Comparison of ENCODE assay signal across 16 cellular contexts in genomic region chr1:220843481-220844011, GRCh38. TPM values are rescaled to one million over a fixed set of nuclear protein-coding genes. Genes with fewer than 3 reads are reported as not detected.
A peak's percentile ranks its signal among the peaks of the same experiment; 100 is the strongest.
DNase-seq lines count a peak whose midpoint lies in the region; ATAC-seq, FAIRE-seq and TF ChIP-seq lines count a peak whose summit lies in the region.
"Had no signal": no experiment of that assay in that cellular context is flagged by ENCODE, and none has a peak within 500 bp of the region (broad histone marks: within the 10 kb centered on the region; RNA-seq: fewer than 3 reads in every experiment).

No MANE protein-coding gene starts in this region.

- ATAC-seq in left lobe of liver = peak; percentile 65
- ATAC-seq in HG03432 (IDR thresholded peaks at IDR 0.05; ENCODE audit: unreplicated experiment) = no peak

- no peak for TF ChIP-seq POLR2A in endothelial cell of umbilical vein (IDR thresholded peaks at IDR 0.05; ENCODE audit: low read depth, low read length)

- intact Hi-C loops in endothelial cell of umbilical vein (cut with micrococcal nuclease) = loop anchor here (1.0 kb wide), 6 partner anchors 33 to 597 kb away; no protein-coding TSS in a partner anchor

- H3K9me3 ChIP-seq in endothelial cell of umbilical vein (replicated peaks; ENCODE audit: control insufficient read depth, insufficient read depth, low read length) = no peaks in the 10 kb centered on the region

- H3K79me2 ChIP-seq in endothelial cell of umbilical vein (ENCODE audit: control insufficient read depth, insufficient read depth, low read length) = no peaks in the 10 kb centered on the region

- H3K9me1 ChIP-seq in endothelial cell of umbilical vein (replicated peaks; ENCODE audit: control insufficient read depth, extremely low read depth, insufficient read depth, low read length) = no peaks in the 10 kb centered on the region

- no peak overlapping the region for H3K4me3 ChIP-seq in endothelial cell of umbilical vein (replicated peaks in 1 of 3; ENCODE audit: insufficient read depth in 1 of 3, low read depth in 1 of 3, low read length in 3 of 3)
- H3K4me3 ChIP-seq in skeletal muscle cell (ENCODE audit: low read depth, low read length) = no peak overlapping the region
- H3K4me3 ChIP-seq: SK-N-MC had no signal

- peaks cover 13% of the 10 kb centered on the region for H3K4me1 ChIP-seq in endothelial cell of umbilical vein (ENCODE audit: control insufficient read depth, extremely low read depth, insufficient read depth, low read length)

- peak overlapping the region; percentile 65 for H3K27ac ChIP-seq in endothelial cell of umbilical vein (ENCODE audit: insufficient read depth, low read depth, low read length)
- H3K27ac ChIP-seq: SK-N-MC, WERI-Rb-1 had no signal

- H2AFZ ChIP-seq in endothelial cell of umbilical vein (ENCODE audit: low read depth, low read length) = no peak overlapping the region

- H3K9ac ChIP-seq in endothelial cell of umbilical vein (replicated peaks; ENCODE audit: extremely low read depth, insufficient read depth, low read length) = peak overlapping the region; percentile 35

- no peaks in the 10 kb centered on the region for H3K36me3 ChIP-seq in endothelial cell of umbilical vein (ENCODE audit: control insufficient read depth in 2 of 2, extremely low read depth in 1 of 2, insufficient read depth in 2 of 2, low read length in 2 of 2)
- H3K36me3 ChIP-seq: WERI-Rb-1 had no signal

- no peak overlapping the region for H3K4me2 ChIP-seq in endothelial cell of umbilical vein (ENCODE audit: insufficient read depth, low read length)

- peaks cover 0 to 3% of the 10 kb centered on the region in 2 experiments for H3K27me3 ChIP-seq in endothelial cell of umbilical vein (ENCODE audit: control insufficient read depth in 2 of 2, insufficient read depth in 2 of 2, low read length in 2 of 2)

- no peaks in the 10 kb centered on the region for H4K20me1 ChIP-seq in endothelial cell of umbilical vein (replicated peaks; ENCODE audit: control insufficient read depth, extremely low read depth, insufficient read depth, low read length)

- peak; percentile 94 for FAIRE-seq in endothelial cell of umbilical vein (lab: Jason Lieb, UNC)
- FAIRE-seq: H1, HTR-8/SVneo had no signal

- BruUV-seq in endothelial cell of umbilical vein (replicated peaks; lab: Mats Ljungman, UMichigan) = no TSS peak

- dilution Hi-C loops in endothelial cell of umbilical vein (cut with MboI; ENCODE audit: extremely low pct_ligation_motif_present, low sequenced_read_pairs) = no loop called here

- TF ChIP-seq CTCF in endothelial cell of umbilical vein (IDR thresholded peaks at IDR 0.05; ENCODE audit: extremely low read depth in 1 of 2, insufficient read depth in 1 of 2, low read depth in 1 of 2, low read length in 2 of 2) = no peak

- CTCF ChIA-PET in endothelial cell of umbilical vein (lab: Charles Lee) = interaction anchor here (0.6 to 2.5 kb wide), 5 partner anchors 33 to 551 kb away, joined by 3 to 11 read pairs (median 3); no protein-coding TSS in a partner anchor

- peak; percentile 84 for DNase-seq in NCI-H446 treated with DMSO at 0.1 percent for 48 hours (lab: John Stamatoyannopoulos, UW)
- DNase-seq in endothelial cell of umbilical vein (ENCODE audit: low read depth, low spot score) = peak; percentile 99
- DNase-seq in left lobe of liver (ENCODE audit: low spot score) = no peak
- peak; percentile 35 for DNase-seq in skeletal muscle cell (ENCODE audit: low read depth)
- no peak for DNase-seq in activated T-cell treated with anti-CD3 and anti-CD28 coated beads, Interleukin-2, amount 50 U/mL, for 48 hours
- DNase-seq in NCI-H2107 (lab: John Stamatoyannopoulos, UW) = no peak
- DNase-seq in NCI-H526 (lab: John Stamatoyannopoulos, UW) = no peak
- DNase-seq: DND-41, NCI-H1105 treated with DMSO at 0.1 percent for 48 hours, NCI-H82, nephron progenitor cell, WERI-Rb-1 had no signal

- POLR2A ChIA-PET in endothelial cell of umbilical vein (lab: Charles Lee) = no interaction called here

TF ChIP-seq in endothelial cell of umbilical vein, 7 proteins besides CTCF, POLR2A, EP300 and RAD21:
- TF ChIP-seq JUN (IDR thresholded peaks at IDR 0.05; ENCODE audit: borderline replicate concordance, insufficient read depth, insufficient read length, low read depth) (peak; percentile 75), MAX (IDR thresholded peaks at IDR 0.05; ENCODE audit: insufficient read depth, insufficient read length) (no peak), GATA2 (IDR thresholded peaks at IDR 0.05; ENCODE audit: insufficient read depth, insufficient read length, low read depth, low read length) (no peak)
TF ChIP-seq in endothelial cell of umbilical vein: peak in this region for 1.

RNA-seq across cellular contexts. Expression of gene HLX, which starts 35.7 kb away (rescaled TPM):
- total RNA-seq in endothelial cell of umbilical vein = 33.5 and 39.1 TPM in 2 replicates
- polyA plus RNA-seq in endothelial cell of umbilical vein = 6.7 and 7.5 TPM in 2 replicates
- polyA plus RNA-seq in endothelial cell of umbilical vein (2011; cell fraction: cytosol; rRNA removed) = 4.9 and 5.7 TPM in 2 replicates
- polyA plus RNA-seq in endothelial cell of umbilical vein (2011; cell fraction: nucleus; rRNA removed) = 13.9 and 18.4 TPM in 2 replicates
- polyA plus RNA-seq in endothelial cell of umbilical vein (2012) = 8.3 and 9.2 TPM in 2 replicates
- polyA minus RNA-seq in endothelial cell of umbilical vein = 4.2 and 5.4 TPM in 2 replicates
- polyA minus RNA-seq in endothelial cell of umbilical vein (2011; cell fraction: cytosol; rRNA and poly(A)+ RNA removed) = 3.1 TPM
- polyA minus RNA-seq in endothelial cell of umbilical vein (2011; cell fraction: nucleus; rRNA and poly(A)+ RNA removed) = 7.5 and 10.3 TPM in 2 replicates
- 11.0 TPM for total RNA-seq in left lobe of liver

RNA-seq across cellular contexts. Expression of gene MTARC1, which starts 56.8 kb away (rescaled TPM):
- total RNA-seq in endothelial cell of umbilical vein (3.5 and 4.8 TPM in 2 replicates), left lobe of liver (77.4 TPM)
- 0.43 and 0.62 TPM in 2 replicates for polyA plus RNA-seq in endothelial cell of umbilical vein
- 1.1 TPM in 2 replicates for polyA plus RNA-seq in endothelial cell of umbilical vein (2011; cell fraction: cytosol; rRNA removed)
- polyA plus RNA-seq in endothelial cell of umbilical vein (2011; cell fraction: nucleus; rRNA removed) = 1.2 and 1.6 TPM in 2 replicates
- 1.1 and 1.2 TPM in 2 replicates for polyA plus RNA-seq in endothelial cell of umbilical vein (2012)
- 0.80 and 2.6 TPM in 2 replicates for polyA minus RNA-seq in endothelial cell of umbilical vein
- polyA minus RNA-seq in endothelial cell of umbilical vein (2011; cell fraction: cytosol; rRNA and poly(A)+ RNA removed) = 86.1 TPM
- polyA minus RNA-seq in endothelial cell of umbilical vein (2011; cell fraction: nucleus; rRNA and poly(A)+ RNA removed) = 1.1 and 1.4 TPM in 2 replicates

Comparison
In these comparisons a context has a peak if more than half of its experiments do, and no peak if none do; other contexts are left out.
1. DNase-seq: peak in NCI-H446 treated with DMSO at 0.1 percent for 48 hours (single experiment), endothelial cell of umbilical vein (single experiment) and skeletal muscle cell (single experiment); none in left lobe of liver (single experiment), activated T-cell treated with anti-CD3 and anti-CD28 coated beads, Interleukin-2, amount 50 U/mL, for 48 hours (0 of 2), NCI-H2107 (single experiment) and NCI-H526 (0 of 2).
2. RNA of gene MTARC1, which starts 56.8 kb away (total RNA-seq): 77.4 TPM in left lobe of liver (single experiment); 3.5 to 4.8 TPM in endothelial cell of umbilical vein; every median in the first group is over 10 times any median in the second.